8 cellular contexts compared by ENCODE assay signal in genomic region chr13:42497798-42498197, GRCh38.
DNase-seq lines count a peak whose midpoint lies in the region; ATAC-seq and TF ChIP-seq lines count a peak whose summit lies in the region.

No MANE protein-coding gene starts in this region.

- no peak for TF ChIP-seq CTCF in lower leg skin (IDR thresholded peaks at IDR 0.05)

- peaks cover 3% of the 10 kb centered on the region for H3K36me3 Mint-ChIP-seq in activated CD8-positive, alpha-beta T cell treated with anti-CD3 and anti-CD28 coated beads, Interleukin-2, amount 10 ng/mL, durations not matched to agents 7 days and 5 days (ENCODE audit: low read depth)

- H3K9me3 Mint-ChIP-seq in activated CD8-positive, alpha-beta T cell treated with anti-CD3 and anti-CD28 coated beads, Interleukin-2, amount 10 ng/mL, durations not matched to agents 7 days and 5 days (ENCODE audit: insufficient read depth), result no peaks in the 10 kb centered on the region

- ATAC-seq in HG03066 (IDR thresholded peaks at IDR 0.05; ENCODE audit: low read depth, unreplicated experiment), result peak; percentile 93
- peak; percentile 58 for ATAC-seq in activated CD8-positive, alpha-beta T cell treated with anti-CD3 and anti-CD28 coated beads, Interleukin-2, amount 10 ng/mL, durations not matched to agents 7 days and 5 days
- peak; percentile 91 for ATAC-seq in stimulated activated naive CD8-positive, alpha-beta T cell treated with anti-CD3 and anti-CD28 coated beads, Interleukin-15, Interleukin-2, amounts not matched to agents 100 U/mL and 50 U/mL, for 24 hours

- POLR2A ChIA-PET in activated CD8-positive, alpha-beta T cell treated with anti-CD3 and anti-CD28 coated beads, Interleukin-2, amount 10 ng/mL, durations not matched to agents 7 days and 5 days (lab: Charles Lee), result no interaction called here

- H3K4me3 ChIP-seq in lower leg skin (ENCODE audit: low read depth, poor library complexity, severe bottlenecking), result no peak overlapping the region

- no peak for TF ChIP-seq POLR2A in lower leg skin (IDR thresholded peaks at IDR 0.05)

- H3K27ac Mint-ChIP-seq in activated CD8-positive, alpha-beta T cell treated with anti-CD3 and anti-CD28 coated beads, Interleukin-2, amount 10 ng/mL, durations not matched to agents 7 days and 5 days, result no peak overlapping the region

- H3K4me3 Mint-ChIP-seq in activated CD8-positive, alpha-beta T cell treated with anti-CD3 and anti-CD28 coated beads, Interleukin-2, amount 10 ng/mL, durations not matched to agents 7 days and 5 days, result no peak overlapping the region

- no peak overlapping the region for H3K27ac ChIP-seq in substantia nigra (ENCODE audit: low read depth, low read length, poor library complexity, severe bottlenecking)

- CTCF ChIA-PET in activated CD8-positive, alpha-beta T cell treated with anti-CD3 and anti-CD28 coated beads, Interleukin-2, amount 10 ng/mL, durations not matched to agents 7 days and 5 days (lab: Charles Lee), result interaction anchor here (1.0 to 1.8 kb wide), 4 partner anchors 17 to 164 kb away, joined by 3 to 4 read pairs (median 4); no protein-coding TSS in a partner anchor

- intact Hi-C loops in cardiac septum (cut with DNase I), result no loop called here
- intact Hi-C loops in lower leg skin (cut with DNase I; ENCODE audit: low total_unique reads), result no loop called here

- 63 to 69% methylated on average over 1 of the region's 1 CpG for WGBS in lower leg skin, 2 donors

- no peaks in the 10 kb centered on the region for H3K27me3 Mint-ChIP-seq in activated CD8-positive, alpha-beta T cell treated with anti-CD3 and anti-CD28 coated beads, Interleukin-2, amount 10 ng/mL, durations not matched to agents 7 days and 5 days (ENCODE audit: low read depth)

- DNase-seq in stimulated activated CD4-positive, alpha-beta T cell treated with anti-CD3 and anti-CD28 coated beads, Interleukin-12 subunit alpha, Interleukin-12 subunit beta, amount 100 ng/mL, for 48 hours (ENCODE audit: low read depth in 2 of 3, low spot score in 1 of 3), result peak in 2 of 3 donors; percentile 12 to 37
- no peak for DNase-seq in stimulated activated CD4-positive, alpha-beta T cell treated with anti-CD3 and anti-CD28 coated beads, Interleukin-2, amount 100 ng/mL, for 24 hours
- DNase-seq in activated CD8-positive, alpha-beta T cell treated with anti-CD3 and anti-CD28 coated beads, Interleukin-2, amount 10 ng/mL, durations not matched to agents 7 days and 5 days, result no peak
- peak; percentile 14 for DNase-seq in stimulated activated naive CD8-positive, alpha-beta T cell treated with anti-CD3 and anti-CD28 coated beads, Interleukin-15, Interleukin-2, amounts not matched to agents 100 U/mL and 50 U/mL, for 24 hours
- DNase-seq in cardiac septum (ENCODE audit: low spot score), result no peak
- no peak for DNase-seq in substantia nigra (lab: John Stamatoyannopoulos, UW)
- no peak for DNase-seq in lower leg skin (ENCODE audit: low spot score in 2 of 2)

- H3K4me1 Mint-ChIP-seq in activated CD8-positive, alpha-beta T cell treated with anti-CD3 and anti-CD28 coated beads, Interleukin-2, amount 10 ng/mL, durations not matched to agents 7 days and 5 days (ENCODE audit: low read depth), result peaks cover 46% of the 10 kb centered on the region

Comparison
In these comparisons a context has a peak if more than half of its experiments do, and no peak if none do; other contexts are left out.
1. DNase-seq: peak in stimulated activated CD4-positive, alpha-beta T cell treated with anti-CD3 and anti-CD28 coated beads, Interleukin-12 subunit alpha, Interleukin-12 subunit beta, amount 100 ng/mL, for 48 hours (2 of 3) and stimulated activated naive CD8-positive, alpha-beta T cell treated with anti-CD3 and anti-CD28 coated beads, Interleukin-15, Interleukin-2, amounts not matched to agents 100 U/mL and 50 U/mL, for 24 hours (single experiment); none in stimulated activated CD4-positive, alpha-beta T cell treated with anti-CD3 and anti-CD28 coated beads, Interleukin-2, amount 100 ng/mL, for 24 hours (0 of 2), activated CD8-positive, alpha-beta T cell treated with anti-CD3 and anti-CD28 coated beads, Interleukin-2, amount 10 ng/mL, durations not matched to agents 7 days and 5 days (single experiment), cardiac septum (single experiment), substantia nigra (0 of 49) and lower leg skin (0 of 2).
2. Peak in every context shown above with its lines, with median percentiles within 50 percentile points of each other: ATAC-seq.